9 cellular contexts compared by ENCODE assay signal in the genomic region with DNA sequence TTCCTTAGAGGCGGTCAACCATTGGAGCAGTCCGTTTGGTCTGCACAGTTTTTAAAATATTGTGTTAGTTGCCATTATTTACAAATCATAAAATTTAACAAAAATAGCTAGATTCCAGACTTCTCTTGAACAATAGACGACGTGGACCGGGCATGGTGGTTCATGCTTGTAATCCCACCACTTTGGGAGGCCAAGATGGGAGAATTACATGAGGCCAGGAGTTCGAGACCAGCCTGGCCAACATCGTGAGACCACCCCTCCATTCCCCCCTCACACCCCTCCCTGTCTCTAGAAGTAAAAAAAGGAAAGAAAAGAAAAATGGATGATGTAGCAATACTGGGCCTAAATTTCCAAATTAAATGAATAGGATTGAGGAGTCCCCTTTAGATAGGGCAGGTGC. TPM values are rescaled to one million over a fixed set of nuclear protein-coding genes. Genes with fewer than 3 reads are reported as not detected.
DNase-seq lines count a peak whose midpoint lies in the region; ATAC-seq and TF ChIP-seq lines count a peak whose summit lies in the region.
"Had no signal": no experiment of that assay in that cellular context is flagged by ENCODE, and none has a peak within 500 bp of the region (broad histone marks: within the 10 kb centered on the region; RNA-seq: fewer than 3 reads in every experiment).

No MANE protein-coding gene starts in this region.

- WGBS in psoas muscle, 3 donors = 77 to 83% (median 78%) methylated on average over 7 of the region's 7 CpGs
- WGBS in prostate gland = 77% methylated on average over 7 of the region's 7 CpGs

- peak; percentile 9 for DNase-seq in GM10266 (ENCODE audit: extremely low spot score)
- no peak for DNase-seq in RWPE2 (ENCODE audit: low spot score)
- DNase-seq in erythroblast (lab: John Stamatoyannopoulos, UW) = no peak
- DNase-seq in psoas muscle = peak in 1 of 2 donors; percentile 24
- DNase-seq in KBM-7 = no peak
- DNase-seq in prostate gland (ENCODE audit: low spot score) = no peak
- DNase-seq in GM20000 (ENCODE audit: low spot score) = no peak

- H3K4me1 ChIP-seq in RWPE2 (ENCODE audit: insufficient read depth, poor library complexity, severe bottlenecking) = peaks cover 7% of the 10 kb centered on the region
- H3K4me1 ChIP-seq in psoas muscle = peaks cover 8% of the 10 kb centered on the region
- peaks cover 4% of the 10 kb centered on the region for H3K4me1 ChIP-seq in prostate gland (replicated peaks)

- intact Hi-C loops in psoas muscle (cut with DNase I) (no loop called here), prostate gland (cut with DNase I) (no loop called here)

- H3K36me3 ChIP-seq in RWPE2 (ENCODE audit: low read depth) (no peaks in the 10 kb centered on the region), psoas muscle (ENCODE audit: insufficient read depth in 1 of 2, low read depth in 1 of 2) (no peaks in the 10 kb centered on the region), prostate gland (no peaks in the 10 kb centered on the region)

- in situ Hi-C loops in KBM-7 (cut with MboI; ENCODE audit: low pct_unique_long_range_greater_than_20kb, low sequenced_read_pairs) = no loop called here

- ATAC-seq in RWPE2 (ENCODE audit: low read depth) (no peak), psoas muscle (no peak), GM18520 (IDR thresholded peaks at IDR 0.05; ENCODE audit: unreplicated experiment) (no peak)

- H3K27me3 ChIP-seq in RWPE2 (ENCODE audit: insufficient read depth, poor library complexity, severe bottlenecking) (no peaks in the 10 kb centered on the region), psoas muscle (ENCODE audit: insufficient read depth in 3 of 3, low read length in 2 of 3) (peaks cover 0 to 5% (median 0%) of the 10 kb centered on the region in 3 donors), prostate gland (replicated peaks; ENCODE audit: insufficient read depth) (no peaks in the 10 kb centered on the region)

- H3K9me3 ChIP-seq in RWPE2 (ENCODE audit: severe bottlenecking) = no peaks in the 10 kb centered on the region
- no peaks in the 10 kb centered on the region for H3K9me3 ChIP-seq in psoas muscle
- H3K9me3 ChIP-seq in prostate gland = no peaks in the 10 kb centered on the region

- no peak overlapping the region for H3K27ac ChIP-seq in RWPE2 (ENCODE audit: poor library complexity, severe bottlenecking)
- no peak overlapping the region for H3K27ac ChIP-seq in psoas muscle
- no peak overlapping the region for H3K27ac ChIP-seq in prostate gland
- H3K27ac ChIP-seq: KMS-11 had no signal

- H3K4me3 ChIP-seq in RWPE2 (ENCODE audit: severe bottlenecking) = peak overlapping the region; percentile 48
- peak overlapping the region; percentile 82 for H3K4me3 ChIP-seq in psoas muscle
- peak overlapping the region in 1 of 2 donors; percentile 50 for H3K4me3 ChIP-seq in prostate gland

- TF ChIP-seq CTCF in GM10266 (IDR thresholded peaks at IDR 0.05; ENCODE audit: control insufficient read depth, insufficient read depth, low read depth, missing control alignments) = no peak
- no peak for TF ChIP-seq CTCF in RWPE2 (IDR thresholded peaks at IDR 0.05; ENCODE audit: poor library complexity, severe bottlenecking)
- TF ChIP-seq CTCF in psoas muscle (IDR thresholded peaks at IDR 0.05) = no peak
- no peak for TF ChIP-seq CTCF in prostate gland (IDR thresholded peaks at IDR 0.05)
- TF ChIP-seq CTCF in GM20000 (IDR thresholded peaks at IDR 0.05; ENCODE audit: extremely low read depth, missing control alignments) = no peak

- TF ChIP-seq POLR2A in erythroblast (IDR thresholded peaks at IDR 0.05; ENCODE audit: low read length) (peak; percentile 32), prostate gland (IDR thresholded peaks at IDR 0.05) (no peak)

RNA-seq across cellular contexts. Expression of gene SLC37A2, which starts 1.0 kb away (rescaled TPM):
- total RNA-seq in psoas muscle (1 to 10 TPM; 1.2 to 1.9 (median 1.7) TPM), prostate gland (10 to 100 TPM; 10.2 to 13.3 TPM)
- under 1 TPM; 0.30 to 0.47 (median 0.31) TPM for polyA plus RNA-seq in psoas muscle

RNA-seq across cellular contexts. Expression of gene TMEM218, which starts 47.4 kb away (rescaled TPM):
- total RNA-seq in psoas muscle = 10 to 100 TPM in 1 of 4 donors, 1 to 10 TPM in 3; 4.9 to 12.1 (median 5.9) TPM
- 10 to 100 TPM; 13.6 to 30.3 (median 18.4) TPM for polyA plus RNA-seq in psoas muscle
- total RNA-seq in prostate gland = 10 to 100 TPM; 17.7 to 33.5 TPM
